ENCODE assay signal across 7 cellular contexts in the genomic region with DNA sequence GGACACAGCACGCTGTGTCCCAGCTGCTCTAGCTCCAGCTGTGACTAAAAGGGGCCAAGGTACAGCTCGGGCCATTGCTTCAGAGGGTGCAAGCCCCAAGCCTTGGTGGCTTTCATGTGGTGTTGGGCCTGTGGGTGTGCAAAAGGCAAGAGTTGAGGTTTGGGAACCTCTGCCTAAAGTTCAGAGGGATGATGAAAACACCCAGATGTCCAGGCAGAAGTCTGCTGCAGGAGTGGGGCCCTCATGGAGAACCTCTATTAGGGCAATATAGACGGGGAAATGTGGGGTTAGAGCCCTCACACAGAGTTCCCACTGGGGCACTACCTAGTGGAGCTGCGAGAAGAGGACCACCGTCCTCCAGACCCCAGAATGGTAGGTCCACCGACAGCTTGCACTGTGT. TPM values are rescaled to one million over a fixed set of nuclear protein-coding genes. Genes with fewer than 3 reads are reported as not detected.
A peak's percentile ranks its signal among the peaks of the same experiment; 100 is the strongest.
DNase-seq lines count a peak whose midpoint lies in the region; ATAC-seq, FAIRE-seq and TF ChIP-seq lines count a peak whose summit lies in the region.
"Not testable (repeated sequence)": the region's sequence is repeated elsewhere in the genome, so short reads cannot be mapped to it uniquely, and the experiment has no call there.

No MANE protein-coding gene starts in this region.

- not testable (repeated sequence) for H3K4me2 ChIP-seq in BLaER1 treated with 17β-estradiol and CSF1 and Interleukin-3, amounts not matched to agents 10 nM and 100 nM; DND-41 (ENCODE audit: insufficient read depth, low read length); HCT116 (ENCODE audit: low read length); OCI-LY7 (ENCODE audit: low read length); K562 (ENCODE audit: insufficient read depth, low read length)

- H4K20me1 ChIP-seq in BLaER1 treated with 17β-estradiol and CSF1 and Interleukin-3, amounts not matched to agents 10 nM and 100 nM; DND-41 (ENCODE audit: insufficient read depth, low read length); HCT116 (ENCODE audit: insufficient read depth); OCI-LY7 (ENCODE audit: insufficient read depth, low read length); K562 (replicated peaks; ENCODE audit: control insufficient read depth, insufficient read depth, low read length): not testable (repeated sequence)

- H3K4me1 ChIP-seq in BLaER1 treated with 17β-estradiol and CSF1 and Interleukin-3, amounts not matched to agents 10 nM and 100 nM = peaks cover 0 to 51% (median 7%) of the 10 kb centered on the region in 10 experiments; a peak in 11 of 20 replicates
- H3K4me1 ChIP-seq in DND-41 (ENCODE audit: insufficient read depth, low read length); HCT116 (ENCODE audit: control insufficient read depth in 1 of 2, insufficient read depth in 2 of 2, low read length in 2 of 2); OCI-LY7 (ENCODE audit: insufficient read depth, low read length, poor library complexity, severe bottlenecking): not testable (repeated sequence)
- peaks cover 0 to 10% of the 10 kb centered on the region in 2 experiments; a peak in 2 of 5 replicates for H3K4me1 ChIP-seq in K562 (replicated peaks in 1 of 2; ENCODE audit: control insufficient read depth in 2 of 2, insufficient read depth in 2 of 2, low read length in 2 of 2)

- H3K9me1 ChIP-seq in K562 (ENCODE audit: control insufficient read depth, insufficient read depth, low read length) = not testable (repeated sequence)

- peak overlapping the region; percentile 52 for H3K4me3 Mint-ChIP-seq in T-helper 17 cell

- H3K79me2 ChIP-seq in DND-41 (ENCODE audit: insufficient read depth, low read length); HCT116 (ENCODE audit: insufficient read depth, low read length); OCI-LY7 (ENCODE audit: insufficient read depth, low read depth, low read length); K562 (ENCODE audit: control insufficient read depth, insufficient read depth, low read length): not testable (repeated sequence)

- not testable (repeated sequence) for TF ChIP-seq RAD21 in HCT116 (IDR thresholded peaks at IDR 0.05; ENCODE audit: low read depth); K562 (CRISPR knock-in tag; conservative IDR thresholded peaks at IDR 0.05 in 1 of 2, IDR thresholded peaks at IDR 0.05 in 1 of 2)

- H3K27ac Mint-ChIP-seq in T-helper 17 cell = not testable (repeated sequence)

- intact Hi-C loops in HCT116 (cut with micrococcal nuclease); OCI-LY7 (cut with micrococcal nuclease; ENCODE audit: unreplicated experiment); K562 (cut with micrococcal nuclease); cardiac septum (cut with DNase I): not testable (repeated sequence)

- CTCF ChIA-PET in HCT116 (lab: Charles Lee); OCI-LY7 (lab: Charles Lee; ENCODE audit: unreplicated experiment); K562 (lab: Yijun Ruan, JAX; ENCODE audit: low intra/inter-chr PET ratio): not testable (repeated sequence)

- H3K9me3 ChIP-seq in BLaER1 treated with 17β-estradiol and CSF1 and Interleukin-3, amounts not matched to agents 10 nM and 100 nM (replicated peaks in 1 of 11) = peaks cover 33 to 60% (median 55%) of the 10 kb centered on the region in 11 experiments
- H3K9me3 ChIP-seq in DND-41 (ENCODE audit: insufficient read depth, low read length, severe bottlenecking) (peaks cover 24% of the 10 kb centered on the region), OCI-LY7 (ENCODE audit: low read length) (peaks cover 16% of the 10 kb centered on the region)
- not testable (repeated sequence) for H3K9me3 ChIP-seq in HCT116 (ENCODE audit: control insufficient read depth in 1 of 2, insufficient read depth in 1 of 2, low read depth in 1 of 2, low read length in 2 of 2); T-helper 17 cell (ENCODE audit: control insufficient read depth, low read length, poor library complexity, severe bottlenecking); K562 (replicated peaks; ENCODE audit: control insufficient read depth, insufficient read depth, low read depth, low read length)

- H3K27me3 ChIP-seq in BLaER1 treated with 17β-estradiol and CSF1 and Interleukin-3, amounts not matched to agents 10 nM and 100 nM; DND-41 (ENCODE audit: insufficient read depth, low read length, poor library complexity); HCT116 (ENCODE audit: insufficient read depth, low read length); K562 (ENCODE audit: control insufficient read depth in 2 of 2, insufficient read depth in 2 of 2, low read length in 2 of 2): not testable (repeated sequence)

- H3K27ac ChIP-seq in BLaER1 treated with 17β-estradiol and CSF1 and Interleukin-3, amounts not matched to agents 10 nM and 100 nM; DND-41 (ENCODE audit: low read length); HCT116 (ENCODE audit: low read depth, low read length); OCI-LY7 (ENCODE audit: low read depth, low read length, poor library complexity, severe bottlenecking); K562 (ENCODE audit: extremely low read depth, low read depth, low read length): not testable (repeated sequence)

- H3K4me3 ChIP-seq in BLaER1 treated with 17β-estradiol and CSF1 and Interleukin-3, amounts not matched to agents 10 nM and 100 nM = peak overlapping the region in 8 of 10 experiments; percentile 13 to 40 (median 32); a peak in 15 of 20 replicates
- H3K4me3 ChIP-seq in DND-41 (ENCODE audit: low read depth in 1 of 2, low read length in 2 of 2); HCT116 (replicated peaks in 1 of 2; ENCODE audit: low read depth in 1 of 2, low read length in 2 of 2); OCI-LY7 (ENCODE audit: low read depth, low read length, poor library complexity, severe bottlenecking); K562: not testable (repeated sequence)

- in situ Hi-C loops in K562 (cut with MboI) = not testable (repeated sequence)

- H3K36me3 ChIP-seq in BLaER1 treated with 17β-estradiol and CSF1 and Interleukin-3, amounts not matched to agents 10 nM and 100 nM = peaks cover 47 to 99% (median 92%) of the 10 kb centered on the region in 11 experiments
- peaks cover 80% of the 10 kb centered on the region for H3K36me3 ChIP-seq in DND-41 (ENCODE audit: insufficient read depth, low read length)
- peaks cover 0 to 32% of the 10 kb centered on the region in 2 experiments; a peak in 2 of 4 replicates for H3K36me3 ChIP-seq in HCT116 (ENCODE audit: control insufficient read depth in 1 of 2, insufficient read depth in 2 of 2, low read length in 2 of 2)
- peaks cover 66% of the 10 kb centered on the region for H3K36me3 ChIP-seq in OCI-LY7 (ENCODE audit: insufficient read depth, low read length)
- H3K36me3 ChIP-seq in K562 (ENCODE audit: control insufficient read depth, insufficient read depth, low read length) = peaks cover 42% of the 10 kb centered on the region

- FAIRE-seq in K562 (lab: Jason Lieb, UNC) = not testable (repeated sequence)

- TF ChIP-seq POLR2A in HCT116 (IDR thresholded peaks at IDR 0.05; ENCODE audit: borderline replicate concordance, extremely low read depth, insufficient read depth, insufficient read length); K562 (conservative IDR thresholded peaks at IDR 0.05): not testable (repeated sequence)

- H3K36me3 Mint-ChIP-seq in T-helper 17 cell (ENCODE audit: low read depth) = peaks cover 26% of the 10 kb centered on the region

- not testable (repeated sequence) for H2AFZ ChIP-seq in DND-41 (ENCODE audit: low read depth, low read length); HCT116 (ENCODE audit: low read depth, low read length, poor library complexity, severe bottlenecking); OCI-LY7 (ENCODE audit: low read length); K562 (ENCODE audit: low read depth, low read length)

- BruUV-seq in HCT116 (replicated peaks; lab: Mats Ljungman, UMichigan); OCI-LY7 (replicated peaks; lab: Mats Ljungman, UMichigan); K562 (replicated peaks; lab: Mats Ljungman, UMichigan): not testable (repeated sequence)

- not testable (repeated sequence) for H3K9ac ChIP-seq in BLaER1 treated with 17β-estradiol and CSF1 and Interleukin-3, amounts not matched to agents 10 nM and 100 nM; DND-41 (ENCODE audit: low read depth, low read length); HCT116 (ENCODE audit: low read length); K562 (ENCODE audit: insufficient read depth in 1 of 2, low read depth in 2 of 2, low read length in 2 of 2)

- not testable (repeated sequence) for TF ChIP-seq CTCF in DND-41 (IDR thresholded peaks at IDR 0.05; ENCODE audit: borderline replicate concordance, extremely low read depth, low read length, poor library complexity, severe bottlenecking); HCT116 (IDR thresholded peaks at IDR 0.05 in 2 of 3, conservative IDR thresholded peaks at IDR 0.05 in 1 of 3; ENCODE audit: borderline replicate concordance in 1 of 3, insufficient read depth in 1 of 3, low read depth in 2 of 3, low read length in 2 of 3); OCI-LY7 (conservative IDR thresholded peaks at IDR 0.05; ENCODE audit: low read length); K562 (IDR thresholded peaks at IDR 0.05 in 2 of 3, conservative IDR thresholded peaks at IDR 0.05 in 1 of 3; ENCODE audit: insufficient read depth in 2 of 3, low read depth in 1 of 3, low read length in 3 of 3)

- 96% methylated on average over 6 of the region's 6 CpGs for WGBS in K562 (ENCODE audit: insufficient coverage, low coverage, missing lambda C conversion rate)

- RAD21 ChIA-PET in HCT116 (lab: Charles Lee; ENCODE audit: low non-redundant PET in 1 of 2, low total read pairs in 2 of 2, uncharacterized antibody in 2 of 2, unreplicated experiment in 2 of 2) = not testable (repeated sequence)

- not testable (repeated sequence) for ATAC-seq in DND-41 (ENCODE audit: insufficient read depth, low read depth); HCT116; T-helper 17 cell; K562

- POLR2A ChIA-PET in HCT116 (lab: Charles Lee); OCI-LY7 (lab: Charles Lee): not testable (repeated sequence)
- POLR2A ChIA-PET in K562 (lab: Yijun Ruan, JAX) = interaction anchor here (1.0 kb wide), 1 partner anchor 17 kb away, joined by 3 read pairs; no protein-coding TSS in a partner anchor

- H3K9me2 ChIP-seq in HCT116 (ENCODE audit: insufficient read depth); OCI-LY7 (ENCODE audit: insufficient read depth, low read length): not testable (repeated sequence)

- H3K4me1 Mint-ChIP-seq in T-helper 17 cell = not testable (repeated sequence)

- not testable (repeated sequence) for TF ChIP-seq EP300 in K562 (IDR thresholded peaks at IDR 0.05; ENCODE audit: low read length)

- H3K27me3 Mint-ChIP-seq in T-helper 17 cell = not testable (repeated sequence)

- peak; percentile 20 for DNase-seq in DND-41
- DNase-seq in HCT116 (ENCODE audit: low read depth, low spot score); T-helper 17 cell; K562 (ENCODE audit: extremely low read depth in 1 of 4, low spot score in 3 of 4): not testable (repeated sequence)
- peak; percentile 21 for DNase-seq in OCI-LY7 (ENCODE audit: low spot score)
- DNase-seq in cardiac septum (ENCODE audit: low spot score) = peak; percentile 67

RNA-seq across cellular contexts. Expression of gene ZFP36L2, which starts 57.9 kb away (rescaled TPM):
- total RNA-seq in HCT116 (2021; ENCODE audit: unreplicated experiment) = 30.3 TPM
- 15.7 and 29.3 TPM in 2 replicates for polyA plus RNA-seq in HCT116 (2012)
- total RNA-seq in OCI-LY7 (2014; rRNA removed; shearing (Covaris generic)) = 6.8 and 7.0 TPM in 2 replicates
- total RNA-seq in OCI-LY7 (2022) = 37.2 and 43.8 TPM in 2 replicates
- 100 to 1,000 TPM; 501 to 627 TPM for total RNA-seq in T-helper 17 cell
- 9.5 and 13.7 TPM in 2 replicates for total RNA-seq in K562 (2011; cell fraction: chromatin; rRNA removed; ENCODE audit: low replicate concordance)
- 9.7 and 10.2 TPM in 2 replicates for total RNA-seq in K562 (2011; cell fraction: nucleolus; rRNA removed)
- total RNA-seq in K562 (2011; cell fraction: nucleoplasm; rRNA removed) = 11.8 and 19.4 TPM in 2 replicates
- 4.1 and 6.2 TPM in 2 replicates for total RNA-seq in K562 (2014; rRNA removed)
- 6.2 and 6.4 TPM in 2 replicates for total RNA-seq in K562 (2014; rRNA removed; fragmentation: Illumina TruSeq; extraction: Trizol)
- total RNA-seq in K562 (2015; rRNA removed; fragmentation: Illumina TruSeq; extraction: Trizol) = 6.6 and 7.9 TPM in 2 replicates
- total RNA-seq in K562 (2021) = 60.6 and 62.1 TPM in 2 replicates
- polyA plus RNA-seq in K562 (2011; rRNA removed) = 6.5 and 11.7 TPM in 2 replicates
- polyA plus RNA-seq in K562 (2011; cell fraction: cytosol; rRNA removed) = 3.1 and 12.8 TPM in 2 replicates
- 6.0 and 19.0 TPM in 2 replicates for polyA plus RNA-seq in K562 (2011; cell fraction: nucleus; rRNA removed)
- polyA plus RNA-seq in K562 (2012) = 27.2 and 38.8 TPM in 2 replicates
- polyA plus RNA-seq in K562 (2014; fragmentation: Illumina TruSeq; extraction: Trizol) = 20.0 and 20.3 TPM in 2 replicates
- 10 to 100 TPM; 32.4 to 42.8 TPM for polyA plus RNA-seq in K562 (2014; fragmentation: Nextera tagmentation; extraction: Ambion mirVana)
- 21.8 and 23.7 TPM in 2 replicates for polyA plus RNA-seq in K562 (2014; rRNA removed)
- 4.3 and 5.1 TPM in 2 replicates for polyA minus RNA-seq in K562 (2011; rRNA and poly(A)+ RNA removed)
- polyA minus RNA-seq in K562 (2011; cell fraction: cytosol; rRNA and poly(A)+ RNA removed) = 17.1 and 23.8 TPM in 2 replicates
- 6.4 and 8.1 TPM in 2 replicates for polyA minus RNA-seq in K562 (2011; cell fraction: nucleus; rRNA and poly(A)+ RNA removed)
- total RNA-seq in cardiac septum = 41.4 TPM

Comparison
In these comparisons a context has a peak if more than half of its experiments do, and no peak if none do; other contexts are left out.
1. RNA of gene ZFP36L2, which starts 57.9 kb away (total RNA-seq): 501 to 627 TPM in T-helper 17 cell; 41.4 TPM in cardiac septum (single experiment), 6.8 to 43.8 TPM in OCI-LY7, 30.3 TPM in HCT116 (single experiment) and 4.1 to 62.1 TPM in K562; every median in the first group is over 4 times any median in the second.